In genomic region chr11:107078375-107078774, GRCh38 we compare ENCODE assay signal across 21 cellular contexts.
DNase-seq lines count a peak whose midpoint lies in the region; ATAC-seq lines count a peak whose summit lies in the region.
"Had no signal": no experiment of that assay in that cellular context is flagged by ENCODE, and none has a peak within 500 bp of the region (broad histone marks: within the 10 kb centered on the region; RNA-seq: fewer than 3 reads in every experiment).

No MANE protein-coding gene starts in this region.

- no peaks in the 10 kb centered on the region for H3K79me1 ChIP-seq in mesenchymal stem cell (replicated peaks; ENCODE audit: low read length, poor library complexity, severe bottlenecking)

- no peaks in the 10 kb centered on the region for H3K36me3 ChIP-seq in adipocyte (ENCODE audit: control insufficient read depth, insufficient read depth, low read length, severe bottlenecking)
- H3K36me3 ChIP-seq in mesenchymal stem cell (ENCODE audit: control insufficient read depth in 1 of 2, insufficient read depth in 2 of 2, low read depth in 1 of 2, low read length in 2 of 2): no peaks in the 10 kb centered on the region
- H3K36me3 ChIP-seq: SJCRH30 had no signal

- no peak overlapping the region for H4K91ac ChIP-seq in mesenchymal stem cell (ENCODE audit: low read length)

- no peak overlapping the region for H3K18ac ChIP-seq in mesenchymal stem cell (ENCODE audit: low read depth in 1 of 2, low read length in 2 of 2)

- no peak for ATAC-seq in GM21619 (IDR thresholded peaks at IDR 0.05; ENCODE audit: unreplicated experiment)

- no peak overlapping the region for H3K14ac ChIP-seq in mesenchymal stem cell (ENCODE audit: low read length in 2 of 2)

- H3K4me1 ChIP-seq in adipocyte (ENCODE audit: control insufficient read depth, insufficient read depth, low read length) (no peaks in the 10 kb centered on the region), mesenchymal stem cell (ENCODE audit: control insufficient read depth, insufficient read depth, low read depth, low read length) (no peaks in the 10 kb centered on the region)
- H3K4me1 ChIP-seq: SJCRH30 had no signal

- intact Hi-C loops in activated CD4-positive, alpha-beta memory T cell treated with anti-CD3 and anti-CD28 coated beads for 36 hours (cut with micrococcal nuclease): no loop called here

- H3K27me3 Mint-ChIP-seq in activated CD4-positive, alpha-beta memory T cell treated with anti-CD3 and anti-CD28 coated beads for 36 hours: no peaks in the 10 kb centered on the region
- H3K27me3 Mint-ChIP-seq: B cell; CD4-positive, alpha-beta T cell had no signal

- no peak overlapping the region for H3K23ac ChIP-seq in mesenchymal stem cell (ENCODE audit: low read length in 2 of 2)

- no peak overlapping the region for H2AFZ ChIP-seq in mesenchymal stem cell (ENCODE audit: low read depth, low read length)

- no peak overlapping the region for H2BK120ac ChIP-seq in mesenchymal stem cell (ENCODE audit: low read depth, low read length)

- no peaks in the 10 kb centered on the region for H3K36me3 Mint-ChIP-seq in activated CD4-positive, alpha-beta memory T cell treated with anti-CD3 and anti-CD28 coated beads for 36 hours

- no peak overlapping the region for H3K4me3 Mint-ChIP-seq in activated CD4-positive, alpha-beta memory T cell treated with anti-CD3 and anti-CD28 coated beads for 36 hours
- H3K4me3 Mint-ChIP-seq: B cell; CD4-positive, alpha-beta T cell had no signal

- CTCF ChIA-PET in activated CD4-positive, alpha-beta memory T cell treated with anti-CD3 and anti-CD28 coated beads for 36 hours (lab: Charles Lee): no interaction called here

- WGBS in mesenchymal stem cell: 61% methylated on average over 2 of the region's 2 CpGs

- H3K4ac ChIP-seq in mesenchymal stem cell (ENCODE audit: low read depth in 1 of 2, low read length in 2 of 2): no peak overlapping the region

- H4K8ac ChIP-seq in mesenchymal stem cell (ENCODE audit: low read length): no peak overlapping the region

- DNase-seq in EL (peak; percentile 21), M059J (ENCODE audit: low read depth) (peak; percentile 42), adipocyte (ENCODE audit: low read depth) (peak; percentile 9), mesenchymal stem cell (peak; percentile 2), cerebellar nuclear complex (lab: John Stamatoyannopoulos, UW) (no peak)
- no peak for DNase-seq in activated CD4-positive, alpha-beta memory T cell treated with anti-CD3 and anti-CD28 coated beads for 36 hours
- DNase-seq: CD4-positive, alpha-beta T cell; DMS79 treated with DMSO at 0.1 percent for 48 hours; GF-D8; H7; IMR-90; Kasumi-1; MV-4-11; NCI-H1417 treated with DMSO at 0.1 percent for 48 hours; NCI-H1930; NCI-H446; NK-92 treated with Interleukin-12 subunit alpha and Interleukin-12 subunit beta, amount 100 ng/mL, for 24 hours; SJCRH30 had no signal

- H2BK5ac ChIP-seq in mesenchymal stem cell (ENCODE audit: low read depth, low read length, poor library complexity, severe bottlenecking): no peak overlapping the region

- H3K9ac ChIP-seq in adipocyte (ENCODE audit: low read length) (no peak overlapping the region), mesenchymal stem cell (ENCODE audit: low read length) (no peak overlapping the region)

- H2AK5ac ChIP-seq in mesenchymal stem cell (ENCODE audit: low read length, severe bottlenecking): no peak overlapping the region

- H2BK15ac ChIP-seq in mesenchymal stem cell (ENCODE audit: low read depth, poor library complexity, severe bottlenecking): no peak overlapping the region

- H3K4me1 Mint-ChIP-seq in activated CD4-positive, alpha-beta memory T cell treated with anti-CD3 and anti-CD28 coated beads for 36 hours (ENCODE audit: low read depth): no peaks in the 10 kb centered on the region
- H3K4me1 Mint-ChIP-seq: B cell had no signal

- no peak overlapping the region for H2BK12ac ChIP-seq in mesenchymal stem cell (ENCODE audit: low read length in 2 of 2)

- no peak overlapping the region for H3K27ac ChIP-seq in mesenchymal stem cell (ENCODE audit: low read length, poor library complexity, severe bottlenecking)
- H3K27ac ChIP-seq: RWPE1, SJCRH30 had no signal

- H3K4me3 ChIP-seq in adipocyte (ENCODE audit: low read length) (no peak overlapping the region), mesenchymal stem cell (ENCODE audit: insufficient read depth in 1 of 2, low read depth in 1 of 2, low read length in 2 of 2) (no peak overlapping the region)
- H3K4me3 ChIP-seq: SJCRH30 had no signal

- no peak overlapping the region for H3K4me2 ChIP-seq in mesenchymal stem cell (ENCODE audit: low read length, poor library complexity, severe bottlenecking)

- peaks cover 9% of the 10 kb centered on the region for H3K9me3 ChIP-seq in adipocyte (ENCODE audit: control insufficient read depth, low read length)
- H3K9me3 ChIP-seq in mesenchymal stem cell (ENCODE audit: control insufficient read depth, low read length): peaks cover 5% of the 10 kb centered on the region
- H3K9me3 ChIP-seq: SJCRH30 had no signal

- POLR2A ChIA-PET in activated CD4-positive, alpha-beta memory T cell treated with anti-CD3 and anti-CD28 coated beads for 36 hours (lab: Charles Lee): no interaction called here

- H3K27ac Mint-ChIP-seq in activated CD4-positive, alpha-beta memory T cell treated with anti-CD3 and anti-CD28 coated beads for 36 hours: no peak overlapping the region
- H3K27ac Mint-ChIP-seq: B cell; CD4-positive, alpha-beta T cell had no signal

- H3K27me3 ChIP-seq in adipocyte (replicated peaks; ENCODE audit: control insufficient read depth, insufficient read depth, low read length): no peaks in the 10 kb centered on the region
- no peaks in the 10 kb centered on the region for H3K27me3 ChIP-seq in mesenchymal stem cell (ENCODE audit: control insufficient read depth in 1 of 2, insufficient read depth in 1 of 2, low read length in 2 of 2)
- H3K27me3 ChIP-seq: SJCRH30 had no signal

- peaks cover 19% of the 10 kb centered on the region for H3K9me3 Mint-ChIP-seq in activated CD4-positive, alpha-beta memory T cell treated with anti-CD3 and anti-CD28 coated beads for 36 hours

Comparison
In these comparisons a context has a peak if more than half of its experiments do, and no peak if none do; other contexts are left out.
1. DNase-seq: peak in EL (single experiment), M059J (single experiment), adipocyte (single experiment) and mesenchymal stem cell (single experiment); none in activated CD4-positive, alpha-beta memory T cell treated with anti-CD3 and anti-CD28 coated beads for 36 hours (single experiment) and cerebellar nuclear complex (0 of 2).